ENCODE assay signal across 19 cellular contexts in the genomic region with DNA sequence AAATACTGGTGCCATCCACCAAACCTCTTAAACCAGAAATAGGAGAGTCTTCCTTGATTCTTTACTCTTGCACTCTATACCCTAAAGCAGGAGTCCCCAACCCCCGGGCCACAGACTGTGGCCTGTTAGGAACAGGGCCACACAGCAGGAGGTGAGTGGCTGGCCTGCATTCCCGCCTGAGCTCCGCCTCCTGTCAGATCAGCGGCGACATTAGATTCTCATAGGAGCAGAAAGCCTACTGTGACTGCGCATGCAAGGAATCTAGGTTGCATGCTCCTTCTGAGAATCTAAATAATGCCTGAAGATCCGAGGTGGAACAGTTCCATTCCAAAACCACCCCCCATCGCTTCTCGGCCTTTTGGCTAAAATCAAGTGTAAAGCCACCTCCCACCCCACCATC. TPM values are rescaled to one million over a fixed set of nuclear protein-coding genes. Genes with fewer than 3 reads are reported as not detected.
A peak's percentile ranks its signal among the peaks of the same experiment; 100 is the strongest.
DNase-seq lines count a peak whose midpoint lies in the region; ATAC-seq, FAIRE-seq and TF ChIP-seq lines count a peak whose summit lies in the region.
"Had no signal": no experiment of that assay in that cellular context is flagged by ENCODE, and none has a peak within 500 bp of the region (broad histone marks: within the 10 kb centered on the region; RNA-seq: fewer than 3 reads in every experiment).

No MANE protein-coding gene starts in this region.

- TF ChIP-seq POLR2A in K562 (conservative IDR thresholded peaks at IDR 0.05) (no peak), spleen (IDR thresholded peaks at IDR 0.05) (no peak), gastroesophageal sphincter (IDR thresholded peaks at IDR 0.05) (no peak)

- H3K4me3 ChIP-seq in K562, result no peak overlapping the region
- no peak overlapping the region for H3K4me3 ChIP-seq in spleen
- H3K4me3 ChIP-seq in gastroesophageal sphincter, result no peak overlapping the region
- H3K4me3 ChIP-seq: BLaER1 had no signal

- CTCF ChIA-PET in K562 (lab: Yijun Ruan, JAX; ENCODE audit: low intra/inter-chr PET ratio), result no interaction called here

- H3K79me2 ChIP-seq in K562 (ENCODE audit: control insufficient read depth, insufficient read depth, low read length), result no peaks in the 10 kb centered on the region

- H3K27ac ChIP-seq in K562 (ENCODE audit: extremely low read depth, low read depth, low read length) (no peak overlapping the region), spleen (no peak overlapping the region), gastroesophageal sphincter (no peak overlapping the region)
- H3K27ac ChIP-seq: 22Rv1, BLaER1, HL-60 had no signal

- no peak for TF ChIP-seq CTCF in K562 (IDR thresholded peaks at IDR 0.05 in 2 of 3, conservative IDR thresholded peaks at IDR 0.05 in 1 of 3; ENCODE audit: insufficient read depth in 2 of 3, low read depth in 1 of 3, low read length in 3 of 3)
- TF ChIP-seq CTCF in spleen (IDR thresholded peaks at IDR 0.05 in 8 of 11, conservative IDR thresholded peaks at IDR 0.05 in 3 of 11), result no peak
- TF ChIP-seq CTCF in gastroesophageal sphincter (IDR thresholded peaks at IDR 0.05), result no peak

- TF ChIP-seq EP300 in K562 (IDR thresholded peaks at IDR 0.05; ENCODE audit: low read length) (no peak), gastroesophageal sphincter (IDR thresholded peaks at IDR 0.05) (no peak)

- ATAC-seq in K562 (peak; percentile 63), gastroesophageal sphincter (no peak)
- ATAC-seq: Right ventricle myocardium inferior had no signal

- no peaks in the 10 kb centered on the region; a peak in 2 of 5 replicates for H3K4me1 ChIP-seq in K562 (replicated peaks in 1 of 2; ENCODE audit: control insufficient read depth in 2 of 2, insufficient read depth in 2 of 2, low read length in 2 of 2)
- no peaks in the 10 kb centered on the region for H3K4me1 ChIP-seq in spleen
- H3K4me1 ChIP-seq in gastroesophageal sphincter, result no peaks in the 10 kb centered on the region

- TF ChIP-seq RAD21 in K562 (CRISPR knock-in tag; conservative IDR thresholded peaks at IDR 0.05 in 1 of 2, IDR thresholded peaks at IDR 0.05 in 1 of 2), result no peak

- in situ Hi-C loops in K562 (cut with MboI), result no loop called here

- no peak overlapping the region for H3K4me2 ChIP-seq in K562 (ENCODE audit: insufficient read depth, low read length)
- H3K4me2 ChIP-seq: BLaER1 had no signal

- WGBS in K562 (ENCODE audit: insufficient coverage, low coverage, missing lambda C conversion rate), result 31% methylated on average over 9 of the region's 9 CpGs
- WGBS in spleen, 5 donors, result 74 to 79% (median 76%) methylated on average over 8 to 9 of the region's 9 CpGs
- 100% methylated on average over 1 of the region's 9 CpGs; no CpG with 5 or more reads in 1 of the 2 donors for WGBS in gastroesophageal sphincter (ENCODE audit: low coverage in 1 of 2), 2 donors

- H3K27me3 ChIP-seq in K562 (ENCODE audit: control insufficient read depth in 2 of 2, insufficient read depth in 2 of 2, low read length in 2 of 2) (no peaks in the 10 kb centered on the region; a peak in 2 of 5 replicates), spleen (replicated peaks in 1 of 7) (peaks cover 0 to 35% (median 0%) of the 10 kb centered on the region in 7 donors), gastroesophageal sphincter (peaks cover 38% of the 10 kb centered on the region)
- H3K27me3 ChIP-seq: BLaER1 had no signal

- no peak for FAIRE-seq in K562 (lab: Jason Lieb, UNC)

- H2AFZ ChIP-seq in K562 (ENCODE audit: low read depth, low read length), result 0 out of 2 replicates have a peak overlapping the region, but pooled peaks have one; percentile 44

- intact Hi-C loops in K562 (cut with micrococcal nuclease) (no loop called here), spleen (cut with DNase I; ENCODE audit: low total_unique reads) (no loop called here)

- H3K9me1 ChIP-seq in K562 (ENCODE audit: control insufficient read depth, insufficient read depth, low read length), result no peaks in the 10 kb centered on the region

- no TSS peak for BruUV-seq in K562 (replicated peaks; lab: Mats Ljungman, UMichigan)

- H3K9ac ChIP-seq in K562 (ENCODE audit: insufficient read depth in 1 of 2, low read depth in 2 of 2, low read length in 2 of 2), result peak overlapping the region in 1 of 2 experiments; percentile 19; a peak in 1 of 4 replicates
- H3K9ac ChIP-seq: BLaER1 had no signal

- H3K36me3 ChIP-seq in K562 (ENCODE audit: control insufficient read depth, insufficient read depth, low read length), result no peaks in the 10 kb centered on the region
- H3K36me3 ChIP-seq in spleen, result no peaks in the 10 kb centered on the region
- no peaks in the 10 kb centered on the region for H3K36me3 ChIP-seq in gastroesophageal sphincter
- H3K36me3 ChIP-seq: BLaER1 had no signal

- peak; percentile 16 for DNase-seq in NCI-H510A treated with DMSO at 0.1 percent for 48 hours (lab: John Stamatoyannopoulos, UW)
- no peak for DNase-seq in NCI-H510A (lab: John Stamatoyannopoulos, UW)
- DNase-seq in K562 (ENCODE audit: extremely low read depth in 1 of 4, low spot score in 3 of 4), result peak in 1 of 4 experiments; percentile 26
- peak; percentile 30 for DNase-seq in iPS-NIHi7 (ENCODE audit: extremely low spot score)
- DNase-seq in spleen, result peak; percentile 44
- DNase-seq in RKO (ENCODE audit: low spot score), result no peak
- no peak for DNase-seq in amniotic stem cell (lab: John Stamatoyannopoulos, UW)
- DNase-seq: CD8-positive, alpha-beta memory T cell; DND-41; HFFc6; KG1; NCI-H1092; NCI-H2227 treated with DMSO at 0.1 percent for 48 hours had no signal

- H4K20me1 ChIP-seq in K562 (replicated peaks; ENCODE audit: control insufficient read depth, insufficient read depth, low read length), result no peaks in the 10 kb centered on the region
- H4K20me1 ChIP-seq: BLaER1 had no signal

- H3K9me3 ChIP-seq in K562 (replicated peaks; ENCODE audit: control insufficient read depth, insufficient read depth, low read depth, low read length) (no peaks in the 10 kb centered on the region), spleen (no peaks in the 10 kb centered on the region), gastroesophageal sphincter (no peaks in the 10 kb centered on the region)
- H3K9me3 ChIP-seq: BLaER1 had no signal

- POLR2A ChIA-PET in K562 (lab: Yijun Ruan, JAX), result interaction anchor here (1.2 kb wide), 1 partner anchor 17 kb away, joined by 3 read pairs; no protein-coding TSS in a partner anchor

TF ChIP-seq in K562, 482 proteins besides CTCF, POLR2A, EP300 and RAD21 (continues in another document):
- no peak for TF ChIP-seq GABPA (tag; conservative IDR thresholded peaks at IDR 0.05; ENCODE audit: low read depth)
- TF ChIP-seq, protein P1, sequence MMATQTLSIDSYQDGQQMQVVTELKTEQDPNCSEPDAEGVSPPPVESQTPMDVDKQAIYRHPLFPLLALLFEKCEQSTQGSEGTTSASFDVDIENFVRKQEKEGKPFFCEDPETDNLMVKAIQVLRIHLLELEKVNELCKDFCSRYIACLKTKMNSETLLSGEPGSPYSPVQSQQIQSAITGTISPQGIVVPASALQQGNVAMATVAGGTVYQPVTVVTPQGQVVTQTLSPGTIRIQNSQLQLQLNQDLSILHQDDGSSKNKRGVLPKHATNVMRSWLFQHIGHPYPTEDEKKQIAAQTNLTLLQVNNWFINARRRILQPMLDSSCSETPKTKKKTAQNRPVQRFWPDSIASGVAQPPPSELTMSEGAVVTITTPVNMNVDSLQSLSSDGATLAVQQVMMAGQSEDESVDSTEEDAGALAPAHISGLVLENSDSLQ (IDR thresholded peaks at IDR 0.05), result peak; percentile 55

RNA-seq across cellular contexts. Expression of a gene that starts 30.3 kb away (rescaled TPM):
- 0.51 and 2.0 TPM in 2 replicates for total RNA-seq in K562 (2011; cell fraction: chromatin; rRNA removed; ENCODE audit: low replicate concordance)
- total RNA-seq in K562 (2011; cell fraction: nucleolus; rRNA removed), result 0.17 and 0.26 TPM in 2 replicates
- total RNA-seq in K562 (2011; cell fraction: nucleoplasm; rRNA removed), result 0.53 and 0.66 TPM in 2 replicates
- total RNA-seq in K562 (2014; rRNA removed), result 0.04 TPM in 1 of 2 replicates, not detected in the other
- total RNA-seq in K562 (2014; rRNA removed; fragmentation: Illumina TruSeq; extraction: Trizol), result not detected in 2 replicates
- not detected in 2 replicates for total RNA-seq in K562 (2015; rRNA removed; fragmentation: Illumina TruSeq; extraction: Trizol)
- total RNA-seq in K562 (2021), result 0.33 and 0.40 TPM in 2 replicates
- polyA plus RNA-seq in K562 (2011; rRNA removed), result 0.04 and 0.13 TPM in 2 replicates
- 0.01 and 0.06 TPM in 2 replicates for polyA plus RNA-seq in K562 (2011; cell fraction: cytosol; rRNA removed)
- 0.17 and 1.9 TPM in 2 replicates for polyA plus RNA-seq in K562 (2011; cell fraction: nucleus; rRNA removed)
- 0.05 and 0.44 TPM in 2 replicates for polyA plus RNA-seq in K562 (2012)
- 0.09 and 0.15 TPM in 2 replicates for polyA plus RNA-seq in K562 (2014; fragmentation: Illumina TruSeq; extraction: Trizol)
- polyA plus RNA-seq in K562 (2014; fragmentation: Nextera tagmentation; extraction: Ambion mirVana), result not detected
- not detected in 2 replicates for polyA plus RNA-seq in K562 (2014; rRNA removed)
- not detected in 2 replicates for polyA minus RNA-seq in K562 (2011; rRNA and poly(A)+ RNA removed)
- polyA minus RNA-seq in K562 (2011; cell fraction: cytosol; rRNA and poly(A)+ RNA removed), result not detected in 2 replicates
- polyA minus RNA-seq in K562 (2011; cell fraction: nucleus; rRNA and poly(A)+ RNA removed), result 0.13 TPM in 1 of 2 replicates, not detected in the other
- total RNA-seq in spleen, result 1 to 10 TPM in 4 of 7 donors, under 1 TPM in 3; 0.32 to 3.5 (median 2.1) TPM
- 1 to 10 TPM in 1 of 3 donors, under 1 TPM in 2; 0.41 to 2.5 (median 0.98) TPM for polyA plus RNA-seq in spleen
- total RNA-seq in gastroesophageal sphincter, result 1 to 10 TPM in 2 of 4 donors, under 1 TPM in 2; 0.67 to 2.6 (median 1.5) TPM
- total RNA-seq: HFFc6, M059J had no signal
- polyA plus RNA-seq: CD8-positive, alpha-beta memory T cell had no signal

RNA-seq across cellular contexts. Expression of a gene that starts 38.7 kb away (rescaled TPM):
- total RNA-seq in K562 (2011; cell fraction: chromatin; rRNA removed; ENCODE audit: low replicate concordance), result 1.5 and 3.4 TPM in 2 replicates
- total RNA-seq in K562 (2011; cell fraction: nucleolus; rRNA removed), result 3.6 and 4.3 TPM in 2 replicates
- total RNA-seq in K562 (2011; cell fraction: nucleoplasm; rRNA removed), result 2.3 and 3.1 TPM in 2 replicates
- total RNA-seq in K562 (2014; rRNA removed), result 5.9 and 7.3 TPM in 2 replicates
- total RNA-seq in K562 (2014; rRNA removed; fragmentation: Illumina TruSeq; extraction: Trizol), result 4.3 and 4.6 TPM in 2 replicates
- total RNA-seq in K562 (2015; rRNA removed; fragmentation: Illumina TruSeq; extraction: Trizol), result 3.7 and 3.8 TPM in 2 replicates
- 9.4 and 10.6 TPM in 2 replicates for total RNA-seq in K562 (2021)
- 1.3 and 3.0 TPM in 2 replicates for polyA plus RNA-seq in K562 (2011; rRNA removed)
- 1.4 and 5.8 TPM in 2 replicates for polyA plus RNA-seq in K562 (2011; cell fraction: cytosol; rRNA removed)
- polyA plus RNA-seq in K562 (2011; cell fraction: nucleus; rRNA removed), result 1.4 and 3.2 TPM in 2 replicates
- polyA plus RNA-seq in K562 (2012), result 2.6 and 6.0 TPM in 2 replicates
- polyA plus RNA-seq in K562 (2014; fragmentation: Illumina TruSeq; extraction: Trizol), result 4.3 and 4.7 TPM in 2 replicates
- under 1 TPM; 0.41 to 0.62 TPM for polyA plus RNA-seq in K562 (2014; fragmentation: Nextera tagmentation; extraction: Ambion mirVana)
- polyA plus RNA-seq in K562 (2014; rRNA removed), result 5.0 and 5.2 TPM in 2 replicates
- polyA minus RNA-seq in K562 (2011; rRNA and poly(A)+ RNA removed), result 2.1 and 3.9 TPM in 2 replicates
- polyA minus RNA-seq in K562 (2011; cell fraction: cytosol; rRNA and poly(A)+ RNA removed), result 2.0 and 4.8 TPM in 2 replicates
- 1.8 and 2.3 TPM in 2 replicates for polyA minus RNA-seq in K562 (2011; cell fraction: nucleus; rRNA and poly(A)+ RNA removed)
- total RNA-seq in spleen, result 1 to 10 TPM in 6 of 7 donors, under 1 TPM in 1; 0.51 to 6.4 (median 2.2) TPM
- polyA plus RNA-seq in spleen, result 1 to 10 TPM; 1.5 to 3.5 (median 3.1) TPM
- 1 to 10 TPM in 3 of 4 donors, under 1 TPM in 1; 0.31 to 3.5 (median 1.5) TPM for total RNA-seq in gastroesophageal sphincter

Comparison
In these comparisons a context has a peak if more than half of its experiments do, and no peak if none do; other contexts are left out.
1. DNase-seq: peak in NCI-H510A treated with DMSO at 0.1 percent for 48 hours (single experiment), iPS-NIHi7 (single experiment) and spleen (single experiment); none in NCI-H510A (single experiment), RKO (single experiment) and amniotic stem cell (single experiment).